Comparison of ENCODE assay signal across 9 cellular contexts in the genomic region with DNA sequence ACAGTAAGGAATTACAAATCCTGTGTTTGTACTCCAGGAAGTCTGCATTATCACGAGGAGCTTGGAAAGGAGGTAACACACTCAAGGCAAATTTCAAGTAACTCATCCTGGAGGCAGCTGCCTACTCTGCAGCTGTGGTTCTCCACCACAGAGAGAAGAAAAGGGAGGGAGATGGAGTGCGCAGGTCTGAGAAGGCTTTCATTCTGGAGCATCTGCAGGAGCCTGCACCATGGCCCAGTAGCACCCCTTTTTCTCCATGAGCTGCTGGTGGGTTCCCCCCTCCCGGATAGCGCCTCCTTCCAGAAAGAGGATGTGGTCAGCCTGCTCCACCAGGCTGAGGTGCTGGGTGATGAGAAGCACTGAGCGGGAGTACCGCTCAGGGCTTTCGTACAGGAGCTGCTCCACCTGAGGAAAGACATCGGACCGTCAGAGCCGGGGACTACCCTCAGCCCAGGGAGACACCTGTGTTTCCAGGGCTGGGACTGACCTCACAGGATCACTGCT. TPM values are rescaled to one million over a fixed set of nuclear protein-coding genes. Genes with fewer than 3 reads are reported as not detected.
DNase-seq lines count a peak whose midpoint lies in the region; ATAC-seq and TF ChIP-seq lines count a peak whose summit lies in the region.
"Had no signal": no experiment of that assay in that cellular context is flagged by ENCODE, and none has a peak within 500 bp of the region (broad histone marks: within the 10 kb centered on the region; RNA-seq: fewer than 3 reads in every experiment).

No MANE protein-coding gene starts in this region.

- ATAC-seq in heart right ventricle (no peak), left cardiac atrium (no peak), HG03520 (IDR thresholded peaks at IDR 0.05; ENCODE audit: unreplicated experiment) (no peak)

- intact Hi-C loops in heart right ventricle (cut with DNase I) = no loop called here
- intact Hi-C loops in left cardiac atrium (cut with DNase I) = no loop called here

- H3K27me3 ChIP-seq in heart right ventricle = no peaks in the 10 kb centered on the region

- peaks cover 0 to 81% (median 45%) of the 10 kb centered on the region in 9 donors for H3K36me3 ChIP-seq in heart right ventricle

- peak overlapping the region in 9 of 10 donors; percentile 71 to 98 (median 79) for H3K4me3 ChIP-seq in heart right ventricle

- peak overlapping the region in 9 of 10 donors; percentile 92 to 100 (median 96) for H3K27ac ChIP-seq in heart right ventricle

- WGBS in heart right ventricle, 2 donors = 62 to 64% methylated on average over 10 of the region's 10 CpGs

- DNase-seq in heart right ventricle (no peak), left cardiac atrium (no peak), medulla oblongata (ENCODE audit: extremely low spot score) (peak; percentile 54), inferior parietal cortex (ENCODE audit: extremely low spot score) (no peak), mesenteric fat pad (ENCODE audit: low spot score) (no peak), DMS 273 (lab: John Stamatoyannopoulos, UW; ENCODE audit: unreplicated experiment) (no peak)
- peak; percentile 75 for DNase-seq in activated CD8-positive, alpha-beta memory T cell treated with anti-CD3 and anti-CD28 coated beads, Interleukin-2, amount 50 U/mL, for 48 hours
- DNase-seq: occipital lobe had no signal

- TF ChIP-seq CTCF in heart right ventricle (IDR thresholded peaks at IDR 0.05) = no peak

- no peaks in the 10 kb centered on the region for H3K9me3 ChIP-seq in heart right ventricle

- peaks cover 5 to 88% (median 33%) of the 10 kb centered on the region in 9 donors for H3K4me1 ChIP-seq in heart right ventricle

RNA-seq across cellular contexts. Expression of a gene that starts 1.6 kb away (rescaled TPM):
- total RNA-seq in heart right ventricle (100 to 1,000 TPM in 1 of 10 donors, 10 to 100 TPM in 7, 1 to 10 TPM in 2; 8.5 to 127 (median 11.7) TPM), left cardiac atrium (10 to 100 TPM; 30.2 to 33.3 TPM), mesenteric fat pad (46.4 TPM)
- polyA plus RNA-seq in heart right ventricle = 10 to 100 TPM; 40.2 to 42.9 TPM

RNA-seq across cellular contexts. Expression of a gene that starts 6.9 kb away (rescaled TPM):
- total RNA-seq in heart right ventricle (10 to 100 TPM in 7 of 10 donors, 1 to 10 TPM in 3; 8.8 to 92.1 (median 13.8) TPM), left cardiac atrium (10 to 100 TPM; 19.4 to 30.7 TPM), mesenteric fat pad (45.8 TPM)
- 10 to 100 TPM; 12.8 to 13.8 TPM for polyA plus RNA-seq in heart right ventricle

RNA-seq across cellular contexts. Expression of a gene that starts 8.1 kb away (rescaled TPM):
- total RNA-seq in heart right ventricle (100 to 1,000 TPM in 1 of 10 donors, 10 to 100 TPM in 9; 12.8 to 213 (median 15.4) TPM), left cardiac atrium (10 to 100 TPM; 16.8 to 27.5 TPM), mesenteric fat pad (41.6 TPM)
- polyA plus RNA-seq in heart right ventricle = 10 to 100 TPM; 35.4 to 38.3 TPM

RNA-seq across cellular contexts. Expression of a gene that starts 8.6 kb away (rescaled TPM):
- total RNA-seq in heart right ventricle (100 to 1,000 TPM in 1 of 10 donors, 10 to 100 TPM in 8, 1 to 10 TPM in 1; 10.0 to 198 (median 14.3) TPM), left cardiac atrium (10 to 100 TPM; 18.6 to 25.9 TPM), mesenteric fat pad (28.9 TPM)
- polyA plus RNA-seq in heart right ventricle = 10 to 100 TPM; 23.4 to 33.4 TPM

RNA-seq across cellular contexts. Expression of a gene that starts 28.6 kb away (rescaled TPM):
- total RNA-seq in heart right ventricle (1 to 10 TPM in 1 of 10 donors, under 1 TPM in 7, not detected in 2; 0.21 to 2.1 (median 0.48) TPM), left cardiac atrium (under 1 TPM; 0.24 to 0.27 TPM), mesenteric fat pad (not detected)
- 1 to 10 TPM in 1 of 2 donors, under 1 TPM in 1; 0.36 to 1.1 TPM for polyA plus RNA-seq in heart right ventricle
- total RNA-seq: occipital lobe had no signal

Comparison
In these comparisons a context has a peak if more than half of its experiments do, and no peak if none do; other contexts are left out.
1. DNase-seq: peak in activated CD8-positive, alpha-beta memory T cell treated with anti-CD3 and anti-CD28 coated beads, Interleukin-2, amount 50 U/mL, for 48 hours (single experiment) and medulla oblongata (single experiment); none in heart right ventricle (0 of 2), left cardiac atrium (single experiment), inferior parietal cortex (single experiment), mesenteric fat pad (single experiment) and DMS 273 (single experiment).